In genomic region chr20:46816916-46817638, GRCh38 we compare ENCODE assay signal across 18 cellular contexts.
DNase-seq lines count a peak whose midpoint lies in the region; ATAC-seq, FAIRE-seq and TF ChIP-seq lines count a peak whose summit lies in the region.
"Had no signal": no experiment of that assay in that cellular context is flagged by ENCODE, and none has a peak within 500 bp of the region (broad histone marks: within the 10 kb centered on the region; RNA-seq: fewer than 3 reads in every experiment).

No MANE protein-coding gene starts in this region.

- H3K27me3 Mint-ChIP-seq in GM23338 (ENCODE audit: insufficient read depth, low read depth, poor library complexity): peaks cover 6% of the 10 kb centered on the region

- no peak overlapping the region for H3K27ac ChIP-seq in GM23338 (ENCODE audit: low read depth)
- no peak overlapping the region for H3K27ac ChIP-seq in small intestine (ENCODE audit: low read depth in 1 of 2, low read length in 1 of 2)
- H3K27ac ChIP-seq: C4-2B, HL-60 had no signal

- TF ChIP-seq CTCF in GM23338 (conservative IDR thresholded peaks at IDR 0.05; ENCODE audit: low read depth in 2 of 2) (no peak), mucosa of descending colon (IDR thresholded peaks at IDR 0.05) (no peak)

- no peaks in the 10 kb centered on the region for H4K20me1 ChIP-seq in GM23338 (replicated peaks; ENCODE audit: insufficient read depth)

- peaks cover 10% of the 10 kb centered on the region for H3K4me1 Mint-ChIP-seq in GM23338

- WGBS in small intestine, 3 donors: 10 to 37% (median 27%) methylated on average over 7 of the region's 7 CpGs

- no peak for FAIRE-seq in small intestine (lab: Jason Lieb, UNC)
- FAIRE-seq: A204.1, GM12891, H54 had no signal

- no peak for DNase-seq in GM23338 (ENCODE audit: low spot score)
- DNase-seq in ecto neural progenitor cell (ENCODE audit: low spot score): peak; percentile 34
- no peak for DNase-seq in mucosa of descending colon
- DNase-seq in small intestine: peak; percentile 11
- no peak for DNase-seq in NCI-H2107 treated with DMSO at 0.1 percent for 48 hours (lab: John Stamatoyannopoulos, UW; ENCODE audit: unreplicated experiment)
- no peak for DNase-seq in NCI-H510A treated with DMSO at 0.1 percent for 48 hours (lab: John Stamatoyannopoulos, UW)
- no peak for DNase-seq in SHP77 treated with DMSO at 0.1 percent for 48 hours (lab: John Stamatoyannopoulos, UW)
- DNase-seq: BE2C; CD4-positive, alpha-beta memory T cell; DMS79 had no signal

- H3K9me2 ChIP-seq in GM23338 (ENCODE audit: insufficient read depth): no peaks in the 10 kb centered on the region

- H3K36me3 ChIP-seq in GM23338 (ENCODE audit: insufficient read depth) (no peaks in the 10 kb centered on the region), mucosa of descending colon (ENCODE audit: low read depth) (no peaks in the 10 kb centered on the region), small intestine (ENCODE audit: control insufficient read depth in 2 of 2, insufficient read depth in 2 of 2, low read length in 2 of 2) (no peaks in the 10 kb centered on the region)
- H3K36me3 ChIP-seq: BE2C had no signal

- H3K4me2 ChIP-seq in GM23338: no peak overlapping the region

- ATAC-seq in GM23338 (no peak), mucosa of descending colon (peak; percentile 54), GM18873 (IDR thresholded peaks at IDR 0.05; ENCODE audit: low FRiP score, unreplicated experiment) (no peak)
- ATAC-seq: HCT116 had no signal

- H3K4me3 ChIP-seq in GM23338 (no peak overlapping the region), mucosa of descending colon (no peak overlapping the region), small intestine (ENCODE audit: low read depth in 1 of 2, low read length in 2 of 2) (no peak overlapping the region)

- H3K27ac Mint-ChIP-seq in GM23338: peak overlapping the region; percentile 20; the same call in 1 of the 2 replicates
- H3K27ac Mint-ChIP-seq: CD4-positive, alpha-beta memory T cell; IgD-negative memory B cell had no signal

- H3K4me3 Mint-ChIP-seq in GM23338: no peak overlapping the region
- H3K4me3 Mint-ChIP-seq: CD4-positive, alpha-beta memory T cell; IgD-negative memory B cell had no signal

- peak overlapping the region; percentile 78 for H2AFZ ChIP-seq in GM23338

- no peaks in the 10 kb centered on the region for H3K9me3 Mint-ChIP-seq in GM23338
- H3K9me3 Mint-ChIP-seq: IgD-negative memory B cell had no signal

- intact Hi-C loops in mucosa of descending colon (cut with DNase I, micrococcal nuclease): no loop called here

- peaks cover 4% of the 10 kb centered on the region for H3K27me3 ChIP-seq in GM23338 (ENCODE audit: insufficient read depth)
- peaks cover 0 to 8% of the 10 kb centered on the region in 2 donors for H3K27me3 ChIP-seq in small intestine (ENCODE audit: control insufficient read depth in 2 of 2, insufficient read depth in 2 of 2, low read length in 2 of 2)

- H3K9me3 ChIP-seq in mucosa of descending colon: no peaks in the 10 kb centered on the region
- no peaks in the 10 kb centered on the region for H3K9me3 ChIP-seq in small intestine (ENCODE audit: control insufficient read depth, low read depth)
- H3K9me3 ChIP-seq: BE2C had no signal

- H3F3A ChIP-seq in GM23338 (replicated peaks; ENCODE audit: low read depth): no peaks in the 10 kb centered on the region

- H3K36me3 Mint-ChIP-seq in GM23338 (ENCODE audit: low read depth): no peaks in the 10 kb centered on the region
- H3K36me3 Mint-ChIP-seq: CD4-positive, alpha-beta memory T cell; IgD-negative memory B cell had no signal

- no peaks in the 10 kb centered on the region for H3K79me2 ChIP-seq in GM23338 (replicated peaks; ENCODE audit: insufficient read depth)

- H3K4me1 ChIP-seq in GM23338 (ENCODE audit: insufficient read depth) (peaks cover 5% of the 10 kb centered on the region; the same call in 1 of the 2 replicates), mucosa of descending colon (ENCODE audit: low read depth) (no peaks in the 10 kb centered on the region), small intestine (ENCODE audit: control insufficient read depth in 2 of 2, insufficient read depth in 1 of 2, low read depth in 1 of 2, low read length in 1 of 2) (no peaks in the 10 kb centered on the region)
- H3K4me1 ChIP-seq: BE2C had no signal

TF ChIP-seq in GM23338, 12 proteins besides CTCF, POLR2A, EP300 and RAD21:
- TF ChIP-seq EZH2 (IDR thresholded peaks at IDR 0.05; ENCODE audit: low read depth, unreplicated experiment) (no peak), EZH2phosphoT487 (IDR thresholded peaks at IDR 0.05; ENCODE audit: unreplicated experiment) (no peak)

Comparison
In these comparisons a context has a peak if more than half of its experiments do, and no peak if none do; other contexts are left out.
1. DNase-seq: peak in ecto neural progenitor cell (single experiment) and small intestine (single experiment); none in GM23338 (single experiment), mucosa of descending colon (0 of 3), NCI-H2107 treated with DMSO at 0.1 percent for 48 hours (single experiment), NCI-H510A treated with DMSO at 0.1 percent for 48 hours (single experiment) and SHP77 treated with DMSO at 0.1 percent for 48 hours (single experiment).